In genomic region chr3:71090207-71090606, GRCh38 we compare ENCODE assay signal across 1 cellular context.
TF ChIP-seq lines count a peak whose summit lies in the region.

No MANE protein-coding gene starts in this region.

TF ChIP-seq in GM12878, 131 proteins besides CTCF, POLR2A, EP300 and RAD21 (continued from another document):
- TF ChIP-seq, protein P1, sequence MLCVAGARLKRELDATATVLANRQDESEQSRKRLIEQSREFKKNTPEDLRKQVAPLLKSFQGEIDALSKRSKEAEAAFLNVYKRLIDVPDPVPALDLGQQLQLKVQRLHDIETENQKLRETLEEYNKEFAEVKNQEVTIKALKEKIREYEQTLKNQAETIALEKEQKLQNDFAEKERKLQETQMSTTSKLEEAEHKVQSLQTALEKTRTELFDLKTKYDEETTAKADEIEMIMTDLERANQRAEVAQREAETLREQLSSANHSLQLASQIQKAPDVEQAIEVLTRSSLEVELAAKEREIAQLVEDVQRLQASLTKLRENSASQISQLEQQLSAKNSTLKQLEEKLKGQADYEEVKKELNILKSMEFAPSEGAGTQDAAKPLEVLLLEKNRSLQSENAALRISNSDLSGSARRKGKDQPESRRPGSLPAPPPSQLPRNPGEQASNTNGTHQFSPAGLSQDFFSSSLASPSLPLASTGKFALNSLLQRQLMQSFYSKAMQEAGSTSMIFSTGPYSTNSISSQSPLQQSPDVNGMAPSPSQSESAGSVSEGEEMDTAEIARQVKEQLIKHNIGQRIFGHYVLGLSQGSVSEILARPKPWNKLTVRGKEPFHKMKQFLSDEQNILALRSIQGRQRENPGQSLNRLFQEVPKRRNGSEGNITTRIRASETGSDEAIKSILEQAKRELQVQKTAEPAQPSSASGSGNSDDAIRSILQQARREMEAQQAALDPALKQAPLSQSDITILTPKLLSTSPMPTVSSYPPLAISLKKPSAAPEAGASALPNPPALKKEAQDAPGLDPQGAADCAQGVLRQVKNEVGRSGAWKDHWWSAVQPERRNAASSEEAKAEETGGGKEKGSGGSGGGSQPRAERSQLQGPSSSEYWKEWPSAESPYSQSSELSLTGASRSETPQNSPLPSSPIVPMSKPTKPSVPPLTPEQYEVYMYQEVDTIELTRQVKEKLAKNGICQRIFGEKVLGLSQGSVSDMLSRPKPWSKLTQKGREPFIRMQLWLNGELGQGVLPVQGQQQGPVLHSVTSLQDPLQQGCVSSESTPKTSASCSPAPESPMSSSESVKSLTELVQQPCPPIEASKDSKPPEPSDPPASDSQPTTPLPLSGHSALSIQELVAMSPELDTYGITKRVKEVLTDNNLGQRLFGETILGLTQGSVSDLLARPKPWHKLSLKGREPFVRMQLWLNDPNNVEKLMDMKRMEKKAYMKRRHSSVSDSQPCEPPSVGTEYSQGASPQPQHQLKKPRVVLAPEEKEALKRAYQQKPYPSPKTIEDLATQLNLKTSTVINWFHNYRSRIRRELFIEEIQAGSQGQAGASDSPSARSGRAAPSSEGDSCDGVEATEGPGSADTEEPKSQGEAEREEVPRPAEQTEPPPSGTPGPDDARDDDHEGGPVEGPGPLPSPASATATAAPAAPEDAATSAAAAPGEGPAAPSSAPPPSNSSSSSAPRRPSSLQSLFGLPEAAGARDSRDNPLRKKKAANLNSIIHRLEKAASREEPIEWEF (IDR thresholded peaks at IDR 0.05; ENCODE audit: insufficient replicate concordance, low read depth, low read length): no peak
- TF ChIP-seq, protein P2, sequence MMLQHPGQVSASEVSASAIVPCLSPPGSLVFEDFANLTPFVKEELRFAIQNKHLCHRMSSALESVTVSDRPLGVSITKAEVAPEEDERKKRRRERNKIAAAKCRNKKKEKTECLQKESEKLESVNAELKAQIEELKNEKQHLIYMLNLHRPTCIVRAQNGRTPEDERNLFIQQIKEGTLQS (IDR thresholded peaks at IDR 0.05; ENCODE audit: borderline replicate concordance, extremely low read depth, low read depth, low read length): no peak
- no peak for TF ChIP-seq SRF (IDR thresholded peaks at IDR 0.05; ENCODE audit: low read depth in 2 of 2, low read length in 2 of 2)
- TF ChIP-seq FOS (IDR thresholded peaks at IDR 0.05; ENCODE audit: borderline replicate concordance, extremely low read depth, insufficient read length): no peak
- no peak for TF ChIP-seq BCL3 (IDR thresholded peaks at IDR 0.05; ENCODE audit: borderline replicate concordance, insufficient read depth, low read depth, low read length, poor library complexity, severe bottlenecking)
- TF ChIP-seq, protein P3, sequence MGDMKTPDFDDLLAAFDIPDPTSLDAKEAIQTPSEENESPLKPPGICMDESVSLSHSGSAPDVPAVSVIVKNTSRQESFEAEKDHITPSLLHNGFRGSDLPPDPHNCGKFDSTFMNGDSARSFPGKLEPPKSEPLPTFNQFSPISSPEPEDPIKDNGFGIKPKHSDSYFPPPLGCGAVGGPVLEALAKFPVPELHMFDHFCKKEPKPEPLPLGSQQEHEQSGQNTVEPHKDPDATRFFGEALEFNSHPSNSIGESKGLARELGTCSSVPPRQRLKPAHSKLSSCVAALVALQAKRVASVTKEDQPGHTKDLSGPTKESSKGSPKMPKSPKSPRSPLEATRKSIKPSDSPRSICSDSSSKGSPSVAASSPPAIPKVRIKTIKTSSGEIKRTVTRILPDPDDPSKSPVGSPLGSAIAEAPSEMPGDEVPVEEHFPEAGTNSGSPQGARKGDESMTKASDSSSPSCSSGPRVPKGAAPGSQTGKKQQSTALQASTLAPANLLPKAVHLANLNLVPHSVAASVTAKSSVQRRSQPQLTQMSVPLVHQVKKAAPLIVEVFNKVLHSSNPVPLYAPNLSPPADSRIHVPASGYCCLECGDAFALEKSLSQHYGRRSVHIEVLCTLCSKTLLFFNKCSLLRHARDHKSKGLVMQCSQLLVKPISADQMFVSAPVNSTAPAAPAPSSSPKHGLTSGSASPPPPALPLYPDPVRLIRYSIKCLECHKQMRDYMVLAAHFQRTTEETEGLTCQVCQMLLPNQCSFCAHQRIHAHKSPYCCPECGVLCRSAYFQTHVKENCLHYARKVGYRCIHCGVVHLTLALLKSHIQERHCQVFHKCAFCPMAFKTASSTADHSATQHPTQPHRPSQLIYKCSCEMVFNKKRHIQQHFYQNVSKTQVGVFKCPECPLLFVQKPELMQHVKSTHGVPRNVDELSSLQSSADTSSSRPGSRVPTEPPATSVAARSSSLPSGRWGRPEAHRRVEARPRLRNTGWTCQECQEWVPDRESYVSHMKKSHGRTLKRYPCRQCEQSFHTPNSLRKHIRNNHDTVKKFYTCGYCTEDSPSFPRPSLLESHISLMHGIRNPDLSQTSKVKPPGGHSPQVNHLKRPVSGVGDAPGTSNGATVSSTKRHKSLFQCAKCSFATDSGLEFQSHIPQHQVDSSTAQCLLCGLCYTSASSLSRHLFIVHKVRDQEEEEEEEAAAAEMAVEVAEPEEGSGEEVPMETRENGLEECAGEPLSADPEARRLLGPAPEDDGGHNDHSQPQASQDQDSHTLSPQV (IDR thresholded peaks at IDR 0.05): no peak
- TF ChIP-seq ETV6 (conservative IDR thresholded peaks at IDR 0.05 in 1 of 2, IDR thresholded peaks at IDR 0.05 in 1 of 2; ENCODE audit: borderline replicate concordance in 1 of 2, low read depth in 1 of 2): no peak
- no peak for TF ChIP-seq TBL1XR1 (IDR thresholded peaks at IDR 0.05; ENCODE audit: low read depth, low read length)
- TF ChIP-seq NR2C2 (IDR thresholded peaks at IDR 0.05; ENCODE audit: borderline replicate concordance, control insufficient read depth, insufficient read length, low read depth): no peak
- peak; percentile 12; the same call in 1 of the 2 replicates for TF ChIP-seq CREM (IDR thresholded peaks at IDR 0.05; ENCODE audit: low read depth)
- no peak for TF ChIP-seq IRF3 (IDR thresholded peaks at IDR 0.05)
- TF ChIP-seq POLR2AphosphoS5 (IDR thresholded peaks at IDR 0.05; ENCODE audit: low read length): no peak
- no peak for TF ChIP-seq SMC3 (IDR thresholded peaks at IDR 0.05; ENCODE audit: borderline replicate concordance, low read length)
- TF ChIP-seq IRF4 (IDR thresholded peaks at IDR 0.05; ENCODE audit: low read depth, low read length): no peak
- TF ChIP-seq RB1 (IDR thresholded peaks at IDR 0.05; ENCODE audit: borderline replicate concordance): no peak
- TF ChIP-seq TCF12 (IDR thresholded peaks at IDR 0.05; ENCODE audit: low read depth, low read length): peak; percentile 56; the same call in 1 of the 2 replicates
- TF ChIP-seq SPI1 (IDR thresholded peaks at IDR 0.05; ENCODE audit: borderline replicate concordance, insufficient read depth, low read depth, low read length): peak; percentile 72
TF ChIP-seq in GM12878: peak in this region for 5.
